In the genomic region with DNA sequence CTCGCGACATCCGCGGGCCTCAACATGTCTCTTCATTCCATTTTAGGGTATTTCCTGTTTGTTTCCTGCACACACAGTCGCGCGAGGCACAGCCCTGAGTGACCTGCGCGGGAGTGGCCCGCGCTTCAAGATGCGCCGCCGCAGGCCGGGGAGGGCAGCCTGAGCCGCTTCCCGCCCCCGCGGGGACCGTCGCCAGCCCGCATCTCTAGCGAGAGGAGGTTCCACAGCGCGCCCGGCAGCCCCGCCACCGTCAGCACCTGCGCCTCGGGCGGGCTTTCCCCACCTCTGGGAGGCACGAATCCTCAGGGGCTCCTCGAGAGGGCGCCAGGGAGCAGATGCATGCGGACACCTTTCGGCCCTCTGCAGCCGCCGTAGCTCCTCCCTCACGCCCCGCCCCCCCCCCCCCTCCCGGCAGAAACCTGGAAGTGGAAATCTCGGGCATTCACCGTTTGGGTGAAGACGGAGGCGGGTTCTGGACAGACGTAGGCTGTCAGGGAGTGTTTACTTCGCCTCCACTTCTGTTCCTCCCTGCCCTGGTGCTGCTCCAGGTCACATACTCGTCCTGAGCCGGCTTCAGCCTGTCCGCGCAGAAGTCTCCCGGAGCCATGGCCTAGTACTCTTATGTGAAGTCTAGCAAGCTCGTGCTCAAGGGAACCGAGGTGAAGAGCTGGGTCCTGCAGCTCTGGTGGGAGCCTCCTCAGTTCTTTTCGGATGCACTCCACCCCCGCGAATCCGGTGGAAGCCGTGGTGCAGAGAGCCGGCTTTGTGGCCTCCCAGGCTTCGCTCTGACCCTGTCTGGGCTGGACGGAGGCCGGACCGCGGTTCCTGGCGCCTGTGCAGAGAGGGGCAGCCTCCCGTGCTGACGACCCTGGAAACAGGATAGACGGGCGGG, we compare ENCODE assay signal across 8 cellular contexts.
DNase-seq lines count a peak whose midpoint lies in the region; ATAC-seq, FAIRE-seq and TF ChIP-seq lines count a peak whose summit lies in the region.

No MANE protein-coding gene starts in this region.

- TF ChIP-seq POLR2A in Raji (IDR thresholded peaks at IDR 0.05; ENCODE audit: insufficient read depth, low read depth, low read length), result peak; percentile 72

- ATAC-seq in GM21619 (IDR thresholded peaks at IDR 0.05; ENCODE audit: unreplicated experiment) (peak; percentile 96), omental fat pad (ENCODE audit: low FRiP score) (peak; percentile 91)

- peak overlapping the region; percentile 44 for H3K27ac ChIP-seq in temporal lobe (ENCODE audit: low read depth, low read length)

- FAIRE-seq in frontal cortex (lab: Jason Lieb, UNC), result no peak

- TF ChIP-seq CTCF in omental fat pad (IDR thresholded peaks at IDR 0.05), result no peak

- DNase-seq in DMS 273 treated with DMSO at 0.1 percent for 48 hours (lab: John Stamatoyannopoulos, UW) (peak; percentile 50), Kasumi-1 (lab: John Stamatoyannopoulos, UW) (peak; percentile 78 to 83), frontal cortex (ENCODE audit: low spot score in 2 of 2) (peak; percentile 33 to 66), omental fat pad (ENCODE audit: low spot score) (peak; percentile 40)
- DNase-seq in activated naive CD4-positive, alpha-beta T cell (lab: John Stamatoyannopoulos, UW), result peak; percentile 65 to 80 (median 74)

Comparison
In these comparisons a context has a peak if more than half of its experiments do, and no peak if none do; other contexts are left out.
1. Peak in every context shown above with its lines: DNase-seq, ATAC-seq and H3K27ac ChIP-seq.